ENCODE assay signal across 11 cellular contexts in genomic region chr20:17992224-17992637, GRCh38. TPM values are rescaled to one million over a fixed set of nuclear protein-coding genes. Genes with fewer than 3 reads are reported as not detected.
A peak's percentile ranks its signal among the peaks of the same experiment; 100 is the strongest.
DNase-seq lines count a peak whose midpoint lies in the region; ATAC-seq and TF ChIP-seq lines count a peak whose summit lies in the region.
"Had no signal": no experiment of that assay in that cellular context is flagged by ENCODE, and none has a peak within 500 bp of the region (broad histone marks: within the 10 kb centered on the region; RNA-seq: fewer than 3 reads in every experiment).

No MANE protein-coding gene starts in this region.

- H2AK5ac ChIP-seq in H9 (ENCODE audit: insufficient read length, low read length): no peak overlapping the region

- H2BK20ac ChIP-seq in H9 (ENCODE audit: low read depth, low read length, poor library complexity, severe bottlenecking): no peak overlapping the region

- H3K18ac ChIP-seq in H9 (ENCODE audit: insufficient read length, low read depth, low read length): no peak overlapping the region

- H3K56ac ChIP-seq in H9 (ENCODE audit: insufficient read length, low read depth, low read length): no peak overlapping the region

- no peak overlapping the region for H2BK15ac ChIP-seq in H9 (ENCODE audit: low read depth, low read length)

- no peak overlapping the region for H4K5ac ChIP-seq in H9 (ENCODE audit: insufficient read length, low read depth, low read length)

- H3K23me2 ChIP-seq in H9 (ENCODE audit: insufficient read length, low read depth, low read length, poor library complexity, severe bottlenecking): no peaks in the 10 kb centered on the region

- H3K23ac ChIP-seq in H9 (ENCODE audit: insufficient read length, low read depth, low read length): no peak overlapping the region

- no peak overlapping the region for H3K4ac ChIP-seq in H9 (ENCODE audit: low read depth, low read length)

- no peak overlapping the region for H2BK120ac ChIP-seq in H9 (ENCODE audit: low read depth, low read length, poor library complexity, severe bottlenecking)

- TF ChIP-seq CTCF in H9 (conservative IDR thresholded peaks at IDR 0.05): no peak

- no peak overlapping the region for H4K91ac ChIP-seq in H9 (ENCODE audit: insufficient read length, low read depth, low read length)

- H3K9ac ChIP-seq in H9 (ENCODE audit: extremely low read depth, insufficient read length, low read length): no peak overlapping the region

- in situ Hi-C loops in HAP-1 (cut with MboI; ENCODE audit: low sequenced_read_pairs): no loop called here

- H3K36me3 Mint-ChIP-seq in H9 (ENCODE audit: insufficient read depth in 1 of 3, low read depth in 3 of 3): peaks cover 18 to 37% (median 31%) of the 10 kb centered on the region in 3 experiments; a peak in 6 of 7 replicates

- H3K27ac Mint-ChIP-seq in H9: peak overlapping the region in 2 of 3 experiments; percentile 52 to 73; a peak in 4 of 7 replicates
- H3K27ac Mint-ChIP-seq: IgD-negative memory B cell had no signal

- H2BK12ac ChIP-seq in H9 (ENCODE audit: insufficient read length, low read depth, low read length): no peak overlapping the region

- no peaks in the 10 kb centered on the region for H3K79me2 ChIP-seq in H9 (ENCODE audit: insufficient read depth, low read length)

- no peak overlapping the region for H3K14ac ChIP-seq in H9 (ENCODE audit: insufficient read depth, low read length)

- H3T11ph ChIP-seq in H9 (ENCODE audit: low read length): no peak overlapping the region

- H4K8ac ChIP-seq in H9 (replicated peaks; ENCODE audit: insufficient read length, low read depth, low read length): no peak overlapping the region

- peaks cover 35% of the 10 kb centered on the region for H3K36me3 ChIP-seq in HAP-1 (replicated peaks)

- no peak overlapping the region for H2BK5ac ChIP-seq in H9 (ENCODE audit: insufficient read length, low read length)

- H3K4me3 Mint-ChIP-seq in H9: no peak overlapping the region

- no peak for ATAC-seq in GM21717 (IDR thresholded peaks at IDR 0.05; ENCODE audit: unreplicated experiment)
- ATAC-seq: A549 had no signal

- no peak overlapping the region for H3K4me3 ChIP-seq in HAP-1
- H3K4me3 ChIP-seq: A549 had no signal

- H2AFZ ChIP-seq in H9 (ENCODE audit: low read length): no peak overlapping the region

- peaks cover 3% of the 10 kb centered on the region for H3K79me1 ChIP-seq in H9 (ENCODE audit: insufficient read depth, low read depth, low read length, poor library complexity, severe bottlenecking)

- no peaks in the 10 kb centered on the region for H3K9me3 Mint-ChIP-seq in H9
- H3K9me3 Mint-ChIP-seq: IgD-negative memory B cell had no signal

- no CpG with 5 or more reads among the region's 6 CpGs for WGBS in H9 (ENCODE audit: extremely low coverage, insufficient read length, low lambda C conversion rate)

- H3K9me3 ChIP-seq in H9 (ENCODE audit: control insufficient read depth, low read depth, low read length) (no peaks in the 10 kb centered on the region), HAP-1 (no peaks in the 10 kb centered on the region)
- H3K9me3 ChIP-seq: A549 had no signal

- no peaks in the 10 kb centered on the region for H3K27me3 Mint-ChIP-seq in H9 (ENCODE audit: low read depth)
- H3K27me3 Mint-ChIP-seq: IgD-negative memory B cell had no signal

- H3K27me3 ChIP-seq in H9 (ENCODE audit: insufficient read depth, low read length) (no peaks in the 10 kb centered on the region), HAP-1 (ENCODE audit: low read depth) (no peaks in the 10 kb centered on the region)

- H4K20me1 ChIP-seq in H9 (ENCODE audit: control insufficient read depth, insufficient read depth, insufficient read length): no peaks in the 10 kb centered on the region

- DNase-seq in activated CD4-positive, alpha-beta T cell treated with anti-CD3 and anti-CD28 coated beads for 48 hours: peak; percentile 73
- DNase-seq in activated CD4-positive, alpha-beta T cell treated with anti-CD3 and anti-CD28 coated beads, Interleukin-2, amount 50 U/mL, for 4 hours: no peak
- DNase-seq in H9 (no peak), HAP-1 (ENCODE audit: low spot score in 2 of 2) (no peak), germinal center (ENCODE audit: low spot score) (no peak)
- peak; percentile 56 to 72 for DNase-seq in activated CD4-positive, alpha-beta T cell treated with anti-CD3 and anti-CD28 coated beads, Interleukin-2, amount 50 U/mL, for 48 hours
- peak; percentile 50 for DNase-seq in stimulated activated CD4-positive, alpha-beta T cell treated with anti-CD3 and anti-CD28 coated beads, Interleukin-4, amount 100 ng/mL, for 24 hours
- DNase-seq: NCI-H446 treated with DMSO at 0.1 percent for 48 hours had no signal

- H3K4me1 Mint-ChIP-seq in H9: peaks cover 8 to 9% of the 10 kb centered on the region in 2 experiments

- H3K27ac ChIP-seq in H9 (ENCODE audit: insufficient read length, low read depth, low read length): no peak overlapping the region
- H3K27ac ChIP-seq: A549 had no signal

- H3K4me1 ChIP-seq in H9 (ENCODE audit: insufficient read depth, low read length): no peaks in the 10 kb centered on the region
- H3K4me1 ChIP-seq in HAP-1: peaks cover 8% of the 10 kb centered on the region

- no peak overlapping the region for H3K4me2 ChIP-seq in H9 (ENCODE audit: insufficient read depth, insufficient read length, low read length)
- H3K4me2 ChIP-seq: A549 had no signal

RNA-seq across cellular contexts. Expression of gene MGME1, which starts 23.4 kb away (rescaled TPM):
- 47.7 and 48.9 TPM in 2 replicates for total RNA-seq in H9 (2021)

RNA-seq across cellular contexts. Expression of gene SNX5, which starts 23.6 kb away (rescaled TPM):
- 179 and 194 TPM in 2 replicates for total RNA-seq in H9 (2021)

Comparison
In these comparisons a context has a peak if more than half of its experiments do, and no peak if none do; other contexts are left out.
1. DNase-seq: peak in activated CD4-positive, alpha-beta T cell treated with anti-CD3 and anti-CD28 coated beads for 48 hours (single experiment), activated CD4-positive, alpha-beta T cell treated with anti-CD3 and anti-CD28 coated beads, Interleukin-2, amount 50 U/mL, for 48 hours (2 of 2) and stimulated activated CD4-positive, alpha-beta T cell treated with anti-CD3 and anti-CD28 coated beads, Interleukin-4, amount 100 ng/mL, for 24 hours (single experiment); none in activated CD4-positive, alpha-beta T cell treated with anti-CD3 and anti-CD28 coated beads, Interleukin-2, amount 50 U/mL, for 4 hours (0 of 2), H9 (single experiment), HAP-1 (0 of 2) and germinal center (single experiment).